1 cellular context compared by ENCODE assay signal in the genomic region with DNA sequence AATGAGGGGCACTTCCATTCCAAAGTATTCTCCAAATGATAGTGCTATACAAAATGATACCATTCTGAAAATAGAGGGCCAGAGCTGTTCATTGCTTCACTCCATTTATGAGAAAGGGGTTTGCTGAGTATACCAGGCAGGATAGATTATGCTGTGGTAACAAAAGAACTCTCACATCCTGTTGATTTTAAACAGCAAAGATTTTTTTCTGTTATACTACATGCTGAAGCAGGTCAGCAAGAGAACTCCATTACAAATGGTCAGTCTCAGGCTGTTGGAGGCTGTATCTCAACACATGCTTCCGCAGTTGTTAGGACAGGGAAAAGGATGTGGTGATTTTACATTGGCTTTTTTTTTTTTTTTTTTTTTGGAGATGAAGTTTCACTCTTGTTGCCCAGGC.
TF ChIP-seq lines count a peak whose summit lies in the region.

No MANE protein-coding gene starts in this region.

TF ChIP-seq in GM23338, 12 proteins besides CTCF, POLR2A, EP300 and RAD21:
- TF ChIP-seq, protein P1, sequence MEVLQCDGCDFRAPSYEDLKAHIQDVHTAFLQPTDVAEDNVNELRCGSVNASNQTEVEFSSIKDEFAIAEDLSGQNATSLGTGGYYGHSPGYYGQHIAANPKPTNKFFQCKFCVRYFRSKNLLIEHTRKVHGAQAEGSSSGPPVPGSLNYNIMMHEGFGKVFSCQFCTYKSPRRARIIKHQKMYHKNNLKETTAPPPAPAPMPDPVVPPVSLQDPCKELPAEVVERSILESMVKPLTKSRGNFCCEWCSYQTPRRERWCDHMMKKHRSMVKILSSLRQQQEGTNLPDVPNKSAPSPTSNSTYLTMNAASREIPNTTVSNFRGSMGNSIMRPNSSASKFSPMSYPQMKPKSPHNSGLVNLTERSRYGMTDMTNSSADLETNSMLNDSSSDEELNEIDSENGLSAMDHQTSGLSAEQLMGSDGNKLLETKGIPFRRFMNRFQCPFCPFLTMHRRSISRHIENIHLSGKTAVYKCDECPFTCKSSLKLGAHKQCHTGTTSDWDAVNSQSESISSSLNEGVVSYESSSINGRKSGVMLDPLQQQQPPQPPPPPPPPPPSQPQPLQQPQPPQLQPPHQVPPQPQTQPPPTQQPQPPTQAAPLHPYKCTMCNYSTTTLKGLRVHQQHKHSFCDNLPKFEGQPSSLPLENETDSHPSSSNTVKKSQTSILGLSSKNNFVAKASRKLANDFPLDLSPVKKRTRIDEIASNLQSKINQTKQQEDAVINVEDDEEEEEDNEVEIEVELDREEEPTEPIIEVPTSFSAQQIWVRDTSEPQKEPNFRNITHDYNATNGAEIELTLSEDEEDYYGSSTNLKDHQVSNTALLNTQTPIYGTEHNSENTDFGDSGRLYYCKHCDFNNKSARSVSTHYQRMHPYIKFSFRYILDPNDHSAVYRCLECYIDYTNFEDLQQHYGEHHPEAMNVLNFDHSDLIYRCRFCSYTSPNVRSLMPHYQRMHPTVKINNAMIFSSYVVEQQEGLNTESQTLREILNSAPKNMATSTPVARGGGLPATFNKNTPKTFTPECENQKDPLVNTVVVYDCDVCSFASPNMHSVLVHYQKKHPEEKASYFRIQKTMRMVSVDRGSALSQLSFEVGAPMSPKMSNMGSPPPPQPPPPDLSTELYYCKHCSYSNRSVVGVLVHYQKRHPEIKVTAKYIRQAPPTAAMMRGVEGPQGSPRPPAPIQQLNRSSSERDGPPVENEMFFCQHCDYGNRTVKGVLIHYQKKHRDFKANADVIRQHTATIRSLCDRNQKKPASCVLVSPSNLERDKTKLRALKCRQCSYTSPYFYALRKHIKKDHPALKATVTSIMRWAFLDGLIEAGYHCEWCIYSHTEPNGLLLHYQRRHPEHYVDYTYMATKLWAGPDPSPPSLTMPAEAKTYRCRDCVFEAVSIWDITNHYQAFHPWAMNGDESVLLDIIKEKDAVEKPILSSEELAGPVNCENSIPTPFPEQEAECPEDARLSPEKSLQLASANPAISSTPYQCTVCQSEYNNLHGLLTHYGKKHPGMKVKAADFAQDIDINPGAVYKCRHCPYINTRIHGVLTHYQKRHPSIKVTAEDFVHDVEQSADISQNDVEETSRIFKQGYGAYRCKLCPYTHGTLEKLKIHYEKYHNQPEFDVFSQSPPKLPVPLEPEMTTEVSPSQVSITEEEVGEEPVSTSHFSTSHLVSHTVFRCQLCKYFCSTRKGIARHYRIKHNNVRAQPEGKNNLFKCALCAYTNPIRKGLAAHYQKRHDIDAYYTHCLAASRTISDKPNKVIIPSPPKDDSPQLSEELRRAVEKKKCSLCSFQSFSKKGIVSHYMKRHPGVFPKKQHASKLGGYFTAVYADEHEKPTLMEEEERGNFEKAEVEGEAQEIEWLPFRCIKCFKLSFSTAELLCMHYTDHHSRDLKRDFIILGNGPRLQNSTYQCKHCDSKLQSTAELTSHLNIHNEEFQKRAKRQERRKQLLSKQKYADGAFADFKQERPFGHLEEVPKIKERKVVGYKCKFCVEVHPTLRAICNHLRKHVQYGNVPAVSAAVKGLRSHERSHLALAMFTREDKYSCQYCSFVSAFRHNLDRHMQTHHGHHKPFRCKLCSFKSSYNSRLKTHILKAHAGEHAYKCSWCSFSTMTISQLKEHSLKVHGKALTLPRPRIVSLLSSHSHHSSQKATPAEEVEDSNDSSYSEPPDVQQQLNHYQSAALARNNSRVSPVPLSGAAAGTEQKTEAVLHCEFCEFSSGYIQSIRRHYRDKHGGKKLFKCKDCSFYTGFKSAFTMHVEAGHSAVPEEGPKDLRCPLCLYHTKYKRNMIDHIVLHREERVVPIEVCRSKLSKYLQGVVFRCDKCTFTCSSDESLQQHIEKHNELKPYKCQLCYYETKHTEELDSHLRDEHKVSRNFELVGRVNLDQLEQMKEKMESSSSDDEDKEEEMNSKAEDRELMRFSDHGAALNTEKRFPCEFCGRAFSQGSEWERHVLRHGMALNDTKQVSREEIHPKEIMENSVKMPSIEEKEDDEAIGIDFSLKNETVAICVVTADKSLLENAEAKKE (CRISPR knock-in tag; IDR thresholded peaks at IDR 0.05), result no peak
- TF ChIP-seq JUNB (IDR thresholded peaks at IDR 0.05; ENCODE audit: unreplicated experiment) (no peak), EZH2 (IDR thresholded peaks at IDR 0.05; ENCODE audit: low read depth, unreplicated experiment) (no peak), STAT1 (IDR thresholded peaks at IDR 0.05; ENCODE audit: unreplicated experiment) (no peak), NANOG (IDR thresholded peaks at IDR 0.05; ENCODE audit: borderline replicate concordance) (no peak), POLR2AphosphoS5 (IDR thresholded peaks at IDR 0.05; ENCODE audit: low read depth) (no peak), CREB1 (CRISPR knock-in tag; IDR thresholded peaks at IDR 0.05; ENCODE audit: low read depth) (no peak), ZNF114 (CRISPR knock-in tag; IDR thresholded peaks at IDR 0.05) (no peak), EZH2phosphoT487 (IDR thresholded peaks at IDR 0.05; ENCODE audit: unreplicated experiment) (no peak), ZNF331 (CRISPR knock-in tag; IDR thresholded peaks at IDR 0.05; ENCODE audit: low read depth) (no peak)
- TF ChIP-seq, protein P2, sequence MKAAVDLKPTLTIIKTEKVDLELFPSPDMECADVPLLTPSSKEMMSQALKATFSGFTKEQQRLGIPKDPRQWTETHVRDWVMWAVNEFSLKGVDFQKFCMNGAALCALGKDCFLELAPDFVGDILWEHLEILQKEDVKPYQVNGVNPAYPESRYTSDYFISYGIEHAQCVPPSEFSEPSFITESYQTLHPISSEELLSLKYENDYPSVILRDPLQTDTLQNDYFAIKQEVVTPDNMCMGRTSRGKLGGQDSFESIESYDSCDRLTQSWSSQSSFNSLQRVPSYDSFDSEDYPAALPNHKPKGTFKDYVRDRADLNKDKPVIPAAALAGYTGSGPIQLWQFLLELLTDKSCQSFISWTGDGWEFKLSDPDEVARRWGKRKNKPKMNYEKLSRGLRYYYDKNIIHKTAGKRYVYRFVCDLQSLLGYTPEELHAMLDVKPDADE (IDR thresholded peaks at IDR 0.05), result no peak
- TF ChIP-seq, protein P3, sequence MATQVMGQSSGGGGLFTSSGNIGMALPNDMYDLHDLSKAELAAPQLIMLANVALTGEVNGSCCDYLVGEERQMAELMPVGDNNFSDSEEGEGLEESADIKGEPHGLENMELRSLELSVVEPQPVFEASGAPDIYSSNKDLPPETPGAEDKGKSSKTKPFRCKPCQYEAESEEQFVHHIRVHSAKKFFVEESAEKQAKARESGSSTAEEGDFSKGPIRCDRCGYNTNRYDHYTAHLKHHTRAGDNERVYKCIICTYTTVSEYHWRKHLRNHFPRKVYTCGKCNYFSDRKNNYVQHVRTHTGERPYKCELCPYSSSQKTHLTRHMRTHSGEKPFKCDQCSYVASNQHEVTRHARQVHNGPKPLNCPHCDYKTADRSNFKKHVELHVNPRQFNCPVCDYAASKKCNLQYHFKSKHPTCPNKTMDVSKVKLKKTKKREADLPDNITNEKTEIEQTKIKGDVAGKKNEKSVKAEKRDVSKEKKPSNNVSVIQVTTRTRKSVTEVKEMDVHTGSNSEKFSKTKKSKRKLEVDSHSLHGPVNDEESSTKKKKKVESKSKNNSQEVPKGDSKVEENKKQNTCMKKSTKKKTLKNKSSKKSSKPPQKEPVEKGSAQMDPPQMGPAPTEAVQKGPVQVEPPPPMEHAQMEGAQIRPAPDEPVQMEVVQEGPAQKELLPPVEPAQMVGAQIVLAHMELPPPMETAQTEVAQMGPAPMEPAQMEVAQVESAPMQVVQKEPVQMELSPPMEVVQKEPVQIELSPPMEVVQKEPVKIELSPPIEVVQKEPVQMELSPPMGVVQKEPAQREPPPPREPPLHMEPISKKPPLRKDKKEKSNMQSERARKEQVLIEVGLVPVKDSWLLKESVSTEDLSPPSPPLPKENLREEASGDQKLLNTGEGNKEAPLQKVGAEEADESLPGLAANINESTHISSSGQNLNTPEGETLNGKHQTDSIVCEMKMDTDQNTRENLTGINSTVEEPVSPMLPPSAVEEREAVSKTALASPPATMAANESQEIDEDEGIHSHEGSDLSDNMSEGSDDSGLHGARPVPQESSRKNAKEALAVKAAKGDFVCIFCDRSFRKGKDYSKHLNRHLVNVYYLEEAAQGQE (IDR thresholded peaks at IDR 0.05; ENCODE audit: unreplicated experiment), result no peak
